ENCODE assay signal across 23 cellular contexts in the genomic region with DNA sequence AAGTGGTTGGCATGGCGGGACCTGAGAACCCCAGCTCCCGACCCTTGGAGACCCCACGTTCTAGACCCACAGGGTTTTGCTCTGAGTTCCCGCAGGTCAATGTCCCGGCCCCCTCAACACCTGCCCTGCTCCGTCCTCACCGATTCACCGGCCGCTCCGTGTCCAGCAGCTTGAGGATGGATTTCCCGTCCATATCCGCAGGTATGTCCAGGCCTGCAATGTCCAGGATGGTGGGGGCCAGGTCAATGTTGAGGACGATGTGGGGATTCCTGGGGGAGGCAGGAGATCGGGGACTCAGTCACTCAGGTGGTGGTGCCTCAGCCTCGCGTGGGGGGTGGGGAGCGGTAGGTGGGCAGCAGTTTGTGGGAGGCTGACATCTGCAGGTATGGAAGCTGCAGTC.
"Had no signal": no experiment of that assay in that cellular context is flagged by ENCODE, and none has a peak within 500 bp of the region (broad histone marks: within the 10 kb centered on the region; RNA-seq: fewer than 3 reads in every experiment).

No MANE protein-coding gene starts in this region.

- H3K4me3 Mint-ChIP-seq: activated CD4-positive, alpha-beta memory T cell treated with anti-CD3 and anti-CD28 coated beads, Interleukin-2, amount 10 ng/mL, durations not matched to agents 7 days and 5 days; activated CD4-positive, alpha-beta T cell treated with anti-CD3 and anti-CD28 coated beads, Interleukin-2, amount 10 ng/mL, durations not matched to agents 7 days and 5 days; activated naive CD4-positive, alpha-beta T cell treated with anti-CD3 and anti-CD28 coated beads for 36 hours; activated naive CD4-positive, alpha-beta T cell treated with anti-CD3 and anti-CD28 coated beads, Interleukin-2, amount 50 U/mL, for 24 hours; activated naive CD8-positive, alpha-beta T cell treated with anti-CD3 and anti-CD28 coated beads for 36 hours; activated T-helper 1 cell treated with anti-CD3 and anti-CD28 coated beads, Interleukin-12 subunit alpha, Interleukin-12 subunit beta, Interleukin-2, Interleukin-4 antibody, amounts not matched to agents 30 ng/mL and 10 ng/mL and 1 ng/mL, durations not matched to agents 14 hours and 24 hours and 36 hours; central memory CD8-positive, alpha-beta T cell; effector memory CD8-positive, alpha-beta T cell; T-cell; T-helper 1 cell treated with Interleukin-12 subunit alpha and Interleukin-12 subunit beta and Interleukin-4 antibody, amounts not matched to agents 30 μg/mL and 1 μg/mL, for 36 hours; WTC11 had no signal

- H3K27me3 Mint-ChIP-seq: activated CD4-positive, alpha-beta memory T cell treated with anti-CD3 and anti-CD28 coated beads, Interleukin-2, amount 10 ng/mL, durations not matched to agents 7 days and 5 days; activated CD4-positive, alpha-beta T cell treated with anti-CD3 and anti-CD28 coated beads, Interleukin-2, amount 10 ng/mL, durations not matched to agents 7 days and 5 days; activated naive CD4-positive, alpha-beta T cell treated with anti-CD3 and anti-CD28 coated beads, Interleukin-2, amount 50 U/mL, for 24 hours; activated naive CD8-positive, alpha-beta T cell treated with anti-CD3 and anti-CD28 coated beads for 36 hours; T-cell had no signal

- FAIRE-seq: astrocyte, bronchial epithelial cell, TTC549 had no signal

- H3K9me3 ChIP-seq: esophagus muscularis mucosa, gastrocnemius medialis, heart left ventricle had no signal

- H3K4me3 ChIP-seq: coronary artery, esophagus muscularis mucosa, gastrocnemius medialis, heart left ventricle had no signal

- H3K36me3 Mint-ChIP-seq: activated naive CD4-positive, alpha-beta T cell treated with anti-CD3 and anti-CD28 coated beads, Interleukin-2, amount 50 U/mL, for 24 hours; activated naive CD8-positive, alpha-beta T cell treated with anti-CD3 and anti-CD28 coated beads for 36 hours; T-cell; WTC11 had no signal

- DNase-seq: amniotic stem cell, brain microvascular endothelial cell, gastrocnemius medialis, heart left ventricle had no signal

- H3K27ac Mint-ChIP-seq: activated CD4-positive, alpha-beta memory T cell treated with anti-CD3 and anti-CD28 coated beads, Interleukin-2, amount 10 ng/mL, durations not matched to agents 7 days and 5 days; activated naive CD4-positive, alpha-beta T cell treated with anti-CD3 and anti-CD28 coated beads for 36 hours; activated naive CD8-positive, alpha-beta T cell treated with anti-CD3 and anti-CD28 coated beads for 36 hours; activated T-helper 1 cell treated with anti-CD3 and anti-CD28 coated beads, Interleukin-12 subunit alpha, Interleukin-12 subunit beta, Interleukin-2, Interleukin-4 antibody, amounts not matched to agents 30 ng/mL and 10 ng/mL and 1 ng/mL, durations not matched to agents 14 hours and 24 hours and 36 hours; activated T-helper 2 cell treated with anti-CD3 and anti-CD28 coated beads, Interferon-gamma antibody, Interleukin-2, Interleukin-4, amounts not matched to agents 10 μg/mL and 5 μg/mL and 100 μg/mL, durations not matched to agents 14 hours and 24 hours and 36 hours; effector memory CD8-positive, alpha-beta T cell; T-cell; T-helper 1 cell treated with Interleukin-12 subunit alpha and Interleukin-12 subunit beta and Interleukin-4 antibody, amounts not matched to agents 30 μg/mL and 1 μg/mL, for 36 hours had no signal

- H3K27ac ChIP-seq: brain microvascular endothelial cell, coronary artery, esophagus muscularis mucosa, foreskin keratinocyte, gastrocnemius medialis, heart left ventricle, VCaP had no signal

- H3K4me1 Mint-ChIP-seq: activated CD4-positive, alpha-beta memory T cell treated with anti-CD3 and anti-CD28 coated beads, Interleukin-2, amount 10 ng/mL, durations not matched to agents 7 days and 5 days; activated CD4-positive, alpha-beta T cell treated with anti-CD3 and anti-CD28 coated beads, Interleukin-2, amount 10 ng/mL, durations not matched to agents 7 days and 5 days; activated naive CD4-positive, alpha-beta T cell treated with anti-CD3 and anti-CD28 coated beads, Interleukin-2, amount 50 U/mL, for 24 hours had no signal

- ATAC-seq: gastrocnemius medialis, heart left ventricle had no signal

- H3K27me3 ChIP-seq: brain microvascular endothelial cell, esophagus muscularis mucosa, foreskin keratinocyte, gastrocnemius medialis, heart left ventricle had no signal

- H3K4me1 ChIP-seq: foreskin keratinocyte, gastrocnemius medialis had no signal

- H3K36me3 ChIP-seq: brain microvascular endothelial cell had no signal

- H3K9me3 Mint-ChIP-seq: activated CD4-positive, alpha-beta memory T cell treated with anti-CD3 and anti-CD28 coated beads, Interleukin-2, amount 10 ng/mL, durations not matched to agents 7 days and 5 days; activated CD4-positive, alpha-beta T cell treated with anti-CD3 and anti-CD28 coated beads, Interleukin-2, amount 10 ng/mL, durations not matched to agents 7 days and 5 days; activated naive CD4-positive, alpha-beta T cell treated with anti-CD3 and anti-CD28 coated beads for 36 hours; activated naive CD4-positive, alpha-beta T cell treated with anti-CD3 and anti-CD28 coated beads, Interleukin-2, amount 50 U/mL, for 24 hours; activated naive CD8-positive, alpha-beta T cell treated with anti-CD3 and anti-CD28 coated beads for 36 hours; activated T-helper 1 cell treated with anti-CD3 and anti-CD28 coated beads, Interleukin-12 subunit alpha, Interleukin-12 subunit beta, Interleukin-2, Interleukin-4 antibody, amounts not matched to agents 30 ng/mL and 10 ng/mL and 1 ng/mL, durations not matched to agents 14 hours and 24 hours and 36 hours; activated T-helper 2 cell treated with anti-CD3 and anti-CD28 coated beads, Interferon-gamma antibody, Interleukin-2, Interleukin-4, amounts not matched to agents 10 μg/mL and 5 μg/mL and 100 μg/mL, durations not matched to agents 14 hours and 24 hours and 36 hours; central memory CD8-positive, alpha-beta T cell; effector memory CD8-positive, alpha-beta T cell; T-cell; T-helper 1 cell treated with Interleukin-12 subunit alpha and Interleukin-12 subunit beta and Interleukin-4 antibody, amounts not matched to agents 30 μg/mL and 1 μg/mL, for 36 hours had no signal
